Comparison of ENCODE assay signal across 24 cellular contexts in the genomic region with DNA sequence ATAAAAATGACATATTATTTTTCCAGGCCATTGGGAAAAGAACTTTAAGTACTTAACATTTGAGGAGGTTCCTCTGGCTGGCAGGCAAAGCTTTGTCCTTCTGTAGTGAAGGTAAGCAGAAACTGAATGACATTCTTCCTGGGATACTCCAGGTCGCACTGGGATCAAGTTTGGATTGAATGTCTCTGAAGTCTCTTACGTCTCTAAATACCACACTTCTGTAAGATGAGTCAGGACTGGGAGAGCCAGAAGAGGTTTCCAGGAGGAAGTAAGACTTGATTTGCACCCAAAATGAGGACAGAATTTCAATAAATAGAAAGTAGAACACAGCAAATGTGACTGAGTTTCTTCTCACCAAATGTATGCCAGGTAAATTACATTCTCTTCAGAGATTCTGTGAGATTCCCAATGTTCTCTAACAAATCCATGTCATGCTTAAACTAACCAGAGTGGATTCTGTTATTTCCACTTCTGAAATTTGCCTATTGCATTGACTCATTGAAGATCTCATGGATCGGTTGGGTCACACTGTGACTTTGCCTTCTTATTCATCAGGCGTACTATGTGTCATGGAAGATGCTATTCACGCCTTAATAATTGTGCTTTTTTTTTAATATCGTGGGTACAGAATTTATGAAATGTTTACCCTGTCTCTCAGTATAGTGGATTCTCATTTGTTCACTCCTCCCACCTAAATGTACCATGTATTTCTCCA. TPM values are rescaled to one million over a fixed set of nuclear protein-coding genes. Genes with fewer than 3 reads are reported as not detected.
DNase-seq lines count a peak whose midpoint lies in the region; ATAC-seq, FAIRE-seq and TF ChIP-seq lines count a peak whose summit lies in the region.
"Had no signal": no experiment of that assay in that cellular context is flagged by ENCODE, and none has a peak within 500 bp of the region (broad histone marks: within the 10 kb centered on the region; RNA-seq: fewer than 3 reads in every experiment).

No MANE protein-coding gene starts in this region.

- H3K23ac ChIP-seq in IMR-90 (ENCODE audit: low read depth, low read length), result peak overlapping the region; percentile 23; the same call in 1 of the 2 replicates

- DNase-seq in AG09309 (ENCODE audit: low read depth) (peak; percentile 16), IMR-90 (peak; percentile 76), cardiac fibroblast (ENCODE audit: low read depth in 2 of 2) (peak; percentile 54 to 72), kidney tubule cell (ENCODE audit: low spot score) (peak; percentile 45), GM12892 (ENCODE audit: insufficient read length) (no peak), COR-L47 (lab: John Stamatoyannopoulos, UW) (no peak), uterus (no peak)
- no peak for DNase-seq in stimulated activated CD4-positive, alpha-beta T cell treated with anti-CD3 and anti-CD28 coated beads, Interleukin-4, amount 100 ng/mL, for 1 hour
- DNase-seq: activated T-cell treated with anti-CD3 and anti-CD28 coated beads, Interleukin-2, amount 50 U/mL, for 72 hours; islet precursor cell; lower lobe of right lung; NCI-H1417; NCI-H526 treated with DMSO at 0.1 percent for 48 hours; Right ventricle myocardium superior; substantia nigra had no signal

- H3K27ac ChIP-seq in IMR-90 (ENCODE audit: insufficient read depth, low read length) (no peak overlapping the region), uterus (no peak overlapping the region)
- H3K27ac ChIP-seq: A549, ascending aorta, foreskin keratinocyte, lower lobe of right lung had no signal

- no peak overlapping the region for H2AFZ ChIP-seq in IMR-90 (replicated peaks; ENCODE audit: low read length, poor library complexity)

- H4K8ac ChIP-seq in IMR-90 (ENCODE audit: low read depth in 2 of 2, low read length in 2 of 2), result peak overlapping the region in 1 of 2 experiments; percentile 34; a peak in 1 of 4 replicates

- no peaks in the 10 kb centered on the region for H4K20me1 ChIP-seq in IMR-90 (ENCODE audit: insufficient read depth, low read length)

- H3K36me3 ChIP-seq in IMR-90 (ENCODE audit: control insufficient read depth, insufficient read depth, low read length), result no peaks in the 10 kb centered on the region
- no peaks in the 10 kb centered on the region for H3K36me3 ChIP-seq in uterus
- H3K36me3 ChIP-seq: ascending aorta, lower lobe of right lung had no signal

- ATAC-seq in IMR-90 (ENCODE audit: low read depth), result peak; percentile 84
- ATAC-seq: activated naive CD4-positive, alpha-beta T cell treated with anti-CD3 and anti-CD28 coated beads, Interleukin-2, amount 50 U/mL, for 72 hours; activated T-cell treated with anti-CD3 and anti-CD28 coated beads, Interleukin-2, amount 50 U/mL, for 72 hours; foreskin keratinocyte; lower lobe of right lung had no signal

- peaks cover 0 to 5% of the 10 kb centered on the region in 2 experiments; a peak in 1 of 4 replicates for H3K79me1 ChIP-seq in IMR-90 (ENCODE audit: low read depth in 1 of 2, low read length in 2 of 2)

- H3K4me1 ChIP-seq in IMR-90 (ENCODE audit: control insufficient read depth, insufficient read depth, low read length) (peaks cover 7% of the 10 kb centered on the region; the same call in 1 of the 2 replicates), uterus (no peaks in the 10 kb centered on the region)
- H3K4me1 ChIP-seq: A549, ascending aorta, foreskin keratinocyte, lower lobe of right lung had no signal

- H3K4me3 ChIP-seq in AG09309 (ENCODE audit: control insufficient read depth, low read depth, low read length) (no peak overlapping the region), IMR-90 (ENCODE audit: insufficient read depth, low read depth, low read length) (no peak overlapping the region), cardiac fibroblast (replicated peaks in 1 of 2; ENCODE audit: low read depth in 2 of 2, low read length in 2 of 2) (no peak overlapping the region), uterus (no peak overlapping the region)
- H3K4me3 ChIP-seq: A549, ascending aorta, lower lobe of right lung had no signal

- H3K9me3 ChIP-seq in IMR-90 (ENCODE audit: control insufficient read depth, insufficient read depth, low read length), result no peaks in the 10 kb centered on the region
- no peaks in the 10 kb centered on the region for H3K9me3 ChIP-seq in uterus
- H3K9me3 ChIP-seq: A549, ascending aorta, lower lobe of right lung had no signal

- intact Hi-C loops in IMR-90 (cut with micrococcal nuclease) (loop anchor here (5.0 kb wide), 1 partner anchor 154 kb away; no protein-coding TSS in a partner anchor), uterus (cut with DNase I; ENCODE audit: low total_unique reads) (no loop called here)

- H2AK9ac ChIP-seq in IMR-90 (replicated peaks; ENCODE audit: low read depth, low read length, poor library complexity), result no peak overlapping the region

- peak overlapping the region; percentile 53; the same call in 1 of the 2 replicates for H2BK20ac ChIP-seq in IMR-90 (ENCODE audit: low read depth, low read length)

- no CpG with 5 or more reads among the region's 6 CpGs for WGBS in IMR-90 (ENCODE audit: extremely low coverage in 2 of 2, insufficient read length in 1 of 2), 2 experiments

- H4K5ac ChIP-seq in IMR-90 (ENCODE audit: low read depth, low read length), result peak overlapping the region; percentile 5; the same call in 1 of the 2 replicates

- H3K27me3 ChIP-seq in IMR-90 (ENCODE audit: control insufficient read depth, insufficient read depth, low read length) (no peaks in the 10 kb centered on the region), uterus (no peaks in the 10 kb centered on the region)
- H3K27me3 ChIP-seq: ascending aorta, foreskin keratinocyte had no signal

- H3K9me1 ChIP-seq in IMR-90 (ENCODE audit: insufficient read depth, low read length), result peaks cover 7% of the 10 kb centered on the region; the same call in 1 of the 2 replicates

- peak overlapping the region; percentile 49 for H2BK5ac ChIP-seq in IMR-90 (ENCODE audit: low read depth, low read length, poor library complexity, severe bottlenecking)

- peak overlapping the region; percentile 20; the same call in 1 of the 2 replicates for H3K4me2 ChIP-seq in IMR-90 (ENCODE audit: low read depth, low read length)
- H3K4me2 ChIP-seq: A549 had no signal

- H2BK15ac ChIP-seq in IMR-90 (ENCODE audit: low read depth, low read length), result peak overlapping the region; percentile 33; the same call in 1 of the 3 replicates

- no peak overlapping the region for H3K9ac ChIP-seq in IMR-90 (ENCODE audit: low read depth, low read length)

- H4K91ac ChIP-seq in IMR-90 (ENCODE audit: insufficient read depth, low read depth, low read length), result no peak overlapping the region

- CTCF ChIA-PET in IMR-90 (lab: Yijun Ruan, JAX), result interaction anchor here (1.3 kb wide), 1 partner anchor 108 kb away, joined by 3 read pairs; no protein-coding TSS in a partner anchor

- H2BK120ac ChIP-seq in IMR-90 (ENCODE audit: low read depth, low read length), result peak overlapping the region; percentile 57; the same call in 1 of the 2 replicates

- H3K18ac ChIP-seq in IMR-90 (ENCODE audit: low read depth, low read length), result peak overlapping the region; percentile 30; the same call in 1 of the 2 replicates

- no peak for FAIRE-seq in GM12892 (lab: Jason Lieb, UNC)
- FAIRE-seq: colon, H1, TTC549 had no signal

- peak overlapping the region; percentile 30; the same call in 1 of the 2 replicates for H2AK5ac ChIP-seq in IMR-90 (ENCODE audit: low read depth, low read length)

- TF ChIP-seq RAD21 in IMR-90 (IDR thresholded peaks at IDR 0.05; ENCODE audit: low read length), result no peak

- POLR2A ChIA-PET in IMR-90 (lab: Charles Lee; ENCODE audit: unreplicated experiment), result no interaction called here

- TF ChIP-seq POLR2A in IMR-90 (IDR thresholded peaks at IDR 0.05; ENCODE audit: low read depth, low read length), result no peak
- no peak for TF ChIP-seq POLR2A in GM12892 (IDR thresholded peaks at IDR 0.05; ENCODE audit: low read depth, low read length)
- no peak for TF ChIP-seq POLR2A in uterus (IDR thresholded peaks at IDR 0.05)

- in situ Hi-C loops in IMR-90 (cut with MboI; ENCODE audit: low sequenced_read_pairs), result loop anchor here (10.0 kb wide), 1 partner anchor 146 kb away; no protein-coding TSS in a partner anchor

- H3K14ac ChIP-seq in IMR-90 (replicated peaks; ENCODE audit: low read depth, low read length), result peak overlapping the region; percentile 38; the same call in 1 of the 2 replicates

- no peak overlapping the region for H3K56ac ChIP-seq in IMR-90 (ENCODE audit: extremely low read depth, insufficient read depth, low read length)

- dilution Hi-C loops in IMR-90 (cut with HindIII; ENCODE audit: low sequenced_read_pairs, unreplicated experiment), result no loop called here

- no peak overlapping the region; the same call in 1 of the 2 replicates for H3K4ac ChIP-seq in IMR-90 (ENCODE audit: low read depth, low read length)

- BruUV-seq in IMR-90 (replicated peaks; lab: Mats Ljungman, UMichigan), result no TSS peak

- TF ChIP-seq CTCF in AG09309 (IDR thresholded peaks at IDR 0.05; ENCODE audit: control insufficient read depth, insufficient read depth, low read depth, low read length, missing control alignments), result no peak
- TF ChIP-seq CTCF in IMR-90 (conservative IDR thresholded peaks at IDR 0.05; ENCODE audit: low read depth, low read length), result no peak
- no peak for TF ChIP-seq CTCF in cardiac fibroblast (IDR thresholded peaks at IDR 0.05; ENCODE audit: low read depth, low read length)
- no peak for TF ChIP-seq CTCF in uterus (IDR thresholded peaks at IDR 0.05)

TF ChIP-seq in IMR-90, 13 proteins besides CTCF, POLR2A, EP300 and RAD21:
- no peak for TF ChIP-seq RFX5 (IDR thresholded peaks at IDR 0.05; ENCODE audit: low read depth, low read length)
TF ChIP-seq in IMR-90: peak in this region for 0.

RNA-seq across cellular contexts. Expression of gene VIT, which starts 25.5 kb away (rescaled TPM):
- under 0.01 TPM in 1 of 2 replicates, not detected in the other for total RNA-seq in IMR-90 (2012; rRNA removed)
- polyA plus RNA-seq in IMR-90 (2012; rRNA removed), result 0.07 TPM in 1 of 2 replicates, not detected in the other
- not detected in 2 replicates for polyA plus RNA-seq in IMR-90 (2012; cell fraction: cytosol; rRNA removed)
- polyA plus RNA-seq in IMR-90 (2012; cell fraction: nucleus; rRNA removed; ENCODE audit: low replicate concordance), result 0.05 and 0.07 TPM in 2 replicates
- polyA plus RNA-seq in GM12892 (2012; ENCODE audit: missing spikeins), result not detected
- 1 to 10 TPM in 3 of 4 donors, under 1 TPM in 1; 0.26 to 6.2 (median 2.8) TPM for total RNA-seq in uterus
- total RNA-seq: activated CD8-positive, alpha-beta memory T cell treated with anti-CD3 and anti-CD28 coated beads for 36 hours; activated naive CD4-positive, alpha-beta T cell treated with anti-CD3 and anti-CD28 coated beads, Interleukin-2, amount 50 U/mL, for 72 hours; activated T-cell treated with anti-CD3 and anti-CD28 coated beads, Interleukin-2, amount 50 U/mL, for 72 hours; foreskin keratinocyte; H1 had no signal
- polyA plus RNA-seq: A549, CD14-positive monocyte, foreskin keratinocyte had no signal

Comparison
In these comparisons a context has a peak if more than half of its experiments do, and no peak if none do; other contexts are left out.
1. DNase-seq: peak in AG09309 (single experiment), IMR-90 (single experiment), cardiac fibroblast (2 of 2) and kidney tubule cell (single experiment); none in stimulated activated CD4-positive, alpha-beta T cell treated with anti-CD3 and anti-CD28 coated beads, Interleukin-4, amount 100 ng/mL, for 1 hour (single experiment), GM12892 (single experiment), COR-L47 (single experiment) and uterus (0 of 2).